21 cellular contexts compared by ENCODE assay signal in the genomic region with DNA sequence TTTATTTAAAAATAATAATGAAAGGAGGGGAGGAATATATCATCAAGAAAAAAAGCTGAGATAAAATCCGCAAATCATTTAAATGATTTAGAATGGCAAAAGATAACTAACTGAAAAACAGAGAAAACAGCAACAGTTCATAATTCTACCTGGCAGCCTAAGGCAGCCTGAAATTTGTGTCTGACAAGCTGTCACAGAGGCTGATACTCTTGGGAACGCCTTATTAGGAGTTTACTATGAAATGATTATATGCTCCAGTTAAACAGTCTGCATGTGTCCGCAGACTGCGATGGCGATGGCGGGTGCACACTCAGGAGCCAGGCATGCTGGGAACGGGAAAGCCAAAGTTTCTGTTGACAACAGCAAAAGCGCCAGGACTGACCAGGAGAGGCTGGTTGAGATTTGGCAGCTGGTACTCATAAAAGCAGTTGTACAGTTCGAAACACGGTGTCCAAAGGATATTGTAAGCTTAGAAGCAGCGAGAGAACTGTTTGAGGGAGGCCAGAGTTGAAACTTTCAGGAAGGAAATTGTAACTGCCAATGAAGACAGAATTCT.
A peak's percentile ranks its signal among the peaks of the same experiment; 100 is the strongest.
DNase-seq lines count a peak whose midpoint lies in the region; ATAC-seq and TF ChIP-seq lines count a peak whose summit lies in the region.
"Had no signal": no experiment of that assay in that cellular context is flagged by ENCODE, and none has a peak within 500 bp of the region (broad histone marks: within the 10 kb centered on the region; RNA-seq: fewer than 3 reads in every experiment).

No MANE protein-coding gene starts in this region.

- no peak overlapping the region for H3K4me3 Mint-ChIP-seq in WTC11
- H3K4me3 Mint-ChIP-seq: HFFc6, IgD-negative memory B cell had no signal

- no peak for TF ChIP-seq CTCF in left ventricle myocardium inferior (IDR thresholded peaks at IDR 0.05; ENCODE audit: borderline replicate concordance)
- TF ChIP-seq CTCF in right atrium auricular region (IDR thresholded peaks at IDR 0.05) = no peak
- TF ChIP-seq CTCF in WTC11 (IDR thresholded peaks at IDR 0.05) = no peak

- CTCF ChIA-PET in WTC11 (lab: Charles Lee) = interaction anchor here (1.4 kb wide), 1 partner anchor 155 kb away, joined by 3 read pairs; no protein-coding TSS in a partner anchor

- intact Hi-C loops in left ventricle myocardium inferior (cut with micrococcal nuclease) = no loop called here
- intact Hi-C loops in head of caudate nucleus (cut with DNase I) = no loop called here

- DNase-seq in left ventricle myocardium inferior = no peak
- no peak for DNase-seq in right atrium auricular region (ENCODE audit: low spot score)
- DNase-seq in left kidney (ENCODE audit: low read depth, low spot score) = peak; percentile 32
- no peak for DNase-seq in COR-L47 (lab: John Stamatoyannopoulos, UW)
- DNase-seq in head of caudate nucleus = no peak
- no peak for DNase-seq in WTC11 (ENCODE audit: low spot score)
- DNase-seq: 8988T, DMS153, GOT3, HFFc6, MM.1S, NCI-H2029 treated with DMSO at 0.1 percent for 48 hours, NCI-H446 treated with DMSO at 0.1 percent for 48 hours, SHP77 had no signal

- H3K36me3 ChIP-seq in left ventricle myocardium inferior (no peaks in the 10 kb centered on the region), right atrium auricular region (no peaks in the 10 kb centered on the region), rectal smooth muscle tissue (ENCODE audit: control insufficient read depth, insufficient read depth, low read length) (no peaks in the 10 kb centered on the region)
- H3K36me3 ChIP-seq: HAP-1 had no signal

- POLR2A ChIA-PET in WTC11 (lab: Charles Lee) = no interaction called here

- H3K9ac ChIP-seq in rectal smooth muscle tissue (ENCODE audit: low read length) = no peak overlapping the region
- H3K9ac ChIP-seq: KMS-11 had no signal

- H3K4me1 ChIP-seq in left ventricle myocardium inferior (peaks cover 10% of the 10 kb centered on the region), right atrium auricular region (no peaks in the 10 kb centered on the region), rectal smooth muscle tissue (ENCODE audit: control insufficient read depth, insufficient read depth, low read length) (peaks cover 2% of the 10 kb centered on the region)
- H3K4me1 ChIP-seq: HAP-1 had no signal

- H3K27me3 ChIP-seq in left ventricle myocardium inferior (ENCODE audit: low read depth) = no peaks in the 10 kb centered on the region
- H3K27me3 ChIP-seq in right atrium auricular region = no peaks in the 10 kb centered on the region
- H3K27me3 ChIP-seq in rectal smooth muscle tissue (ENCODE audit: control insufficient read depth, insufficient read depth, low read length) = no peaks in the 10 kb centered on the region

- no peak overlapping the region for H3K4me3 ChIP-seq in left ventricle myocardium inferior
- H3K4me3 ChIP-seq in right atrium auricular region = no peak overlapping the region
- H3K4me3 ChIP-seq in rectal smooth muscle tissue (ENCODE audit: low read length) = no peak overlapping the region
- H3K4me3 ChIP-seq: HAP-1 had no signal

- H3K27me3 Mint-ChIP-seq in WTC11 (ENCODE audit: low read depth) = no peaks in the 10 kb centered on the region; the same call in 1 of the 2 replicates
- H3K27me3 Mint-ChIP-seq: IgD-negative memory B cell had no signal

- peak overlapping the region; percentile 21 for H3K27ac ChIP-seq in left ventricle myocardium inferior (replicated peaks)
- no peak overlapping the region for H3K27ac ChIP-seq in right atrium auricular region
- H3K27ac ChIP-seq in rectal smooth muscle tissue (ENCODE audit: low read depth, low read length) = peak overlapping the region; percentile 66
- H3K27ac ChIP-seq: KMS-11, RWPE1 had no signal

- H3K9me3 Mint-ChIP-seq in WTC11 = peaks cover 41% of the 10 kb centered on the region

- ATAC-seq in GM21717 (IDR thresholded peaks at IDR 0.05; ENCODE audit: unreplicated experiment) (no peak), WTC11 (no peak)
- ATAC-seq: Panc1 had no signal

- no peaks in the 10 kb centered on the region for H3K4me1 Mint-ChIP-seq in WTC11
- H3K4me1 Mint-ChIP-seq: IgD-negative memory B cell had no signal

- peaks cover 20% of the 10 kb centered on the region for H3K9me3 ChIP-seq in left ventricle myocardium inferior (replicated peaks)
- peaks cover 0 to 13% of the 10 kb centered on the region in 2 donors for H3K9me3 ChIP-seq in right atrium auricular region
- H3K9me3 ChIP-seq: HAP-1 had no signal

- H3K27ac Mint-ChIP-seq in WTC11 = no peak overlapping the region
- H3K27ac Mint-ChIP-seq: HFFc6, IgD-negative memory B cell had no signal

- peaks cover 27% of the 10 kb centered on the region for H3K36me3 Mint-ChIP-seq in WTC11
- H3K36me3 Mint-ChIP-seq: IgD-negative memory B cell had no signal

TF ChIP-seq in WTC11, 78 proteins besides CTCF, POLR2A, EP300 and RAD21 (continues in another document):
- TF ChIP-seq NFATC4 (CRISPR knock-in tag; IDR thresholded peaks at IDR 0.05) = no peak
- TF ChIP-seq NFYB (CRISPR knock-in tag; conservative IDR thresholded peaks at IDR 0.05; ENCODE audit: low read depth) = no peak
- no peak for TF ChIP-seq NR2C2 (CRISPR knock-in tag; IDR thresholded peaks at IDR 0.05)
- TF ChIP-seq ZNF416 (CRISPR knock-in tag; IDR thresholded peaks at IDR 0.05) = no peak
- TF ChIP-seq ZNF671 (CRISPR knock-in tag; IDR thresholded peaks at IDR 0.05) = no peak
- TF ChIP-seq FOXJ3 (CRISPR knock-in tag; IDR thresholded peaks at IDR 0.05; ENCODE audit: borderline replicate concordance) = no peak
- TF ChIP-seq, protein P1, sequence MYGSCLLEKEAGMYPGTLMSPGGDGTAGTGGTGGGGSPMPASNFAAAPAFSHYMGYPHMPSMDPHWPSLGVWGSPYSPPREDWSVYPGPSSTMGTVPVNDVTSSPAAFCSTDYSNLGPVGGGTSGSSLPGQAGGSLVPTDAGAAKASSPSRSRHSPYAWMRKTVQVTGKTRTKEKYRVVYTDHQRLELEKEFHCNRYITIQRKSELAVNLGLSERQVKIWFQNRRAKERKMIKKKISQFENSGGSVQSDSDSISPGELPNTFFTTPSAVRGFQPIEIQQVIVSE (CRISPR knock-in tag; IDR thresholded peaks at IDR 0.05; ENCODE audit: borderline replicate concordance) = no peak
- TF ChIP-seq, protein P2, sequence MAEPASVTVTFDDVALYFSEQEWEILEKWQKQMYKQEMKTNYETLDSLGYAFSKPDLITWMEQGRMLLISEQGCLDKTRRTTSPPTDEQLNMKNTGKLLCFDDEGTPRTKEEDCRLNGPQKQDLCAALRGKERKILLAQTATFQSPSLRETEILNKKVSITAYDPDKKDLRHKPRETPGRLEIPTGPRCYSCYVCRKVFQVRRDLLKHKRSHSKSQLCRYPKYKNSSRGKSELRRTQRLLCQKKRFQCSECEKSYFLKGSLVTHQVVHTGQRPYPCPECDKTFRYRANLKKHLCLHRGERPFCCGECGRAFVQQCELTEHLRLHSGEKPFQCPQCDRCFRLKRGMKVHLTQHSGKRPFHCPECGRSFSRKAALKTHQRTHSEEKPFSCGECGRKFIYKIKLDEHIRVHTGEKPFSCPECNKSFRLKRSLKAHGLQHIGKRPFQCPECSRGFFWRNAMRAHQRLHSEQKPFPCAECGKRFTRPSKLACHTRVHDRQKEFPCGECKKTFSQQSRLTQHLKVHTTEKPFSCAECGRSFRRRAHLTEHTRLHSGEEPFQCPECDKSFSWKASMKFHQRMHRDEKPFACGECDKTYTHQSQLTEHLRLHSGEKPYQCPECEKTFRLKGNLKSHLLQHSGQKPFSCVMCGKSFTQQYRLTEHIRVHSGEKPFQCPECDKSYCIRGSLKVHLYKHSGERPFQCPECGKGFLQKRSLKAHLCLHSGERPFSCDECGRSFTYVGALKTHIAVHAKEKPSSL (CRISPR knock-in tag; conservative IDR thresholded peaks at IDR 0.05) = no peak
- no peak for TF ChIP-seq TCF7 (CRISPR knock-in tag; IDR thresholded peaks at IDR 0.05; ENCODE audit: low read depth)
- TF ChIP-seq, protein P3, sequence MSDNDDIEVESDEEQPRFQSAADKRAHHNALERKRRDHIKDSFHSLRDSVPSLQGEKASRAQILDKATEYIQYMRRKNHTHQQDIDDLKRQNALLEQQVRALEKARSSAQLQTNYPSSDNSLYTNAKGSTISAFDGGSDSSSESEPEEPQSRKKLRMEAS (CRISPR knock-in tag; IDR thresholded peaks at IDR 0.05) = no peak
- TF ChIP-seq ZNF263 (CRISPR knock-in tag; IDR thresholded peaks at IDR 0.05; ENCODE audit: low read depth) = no peak
- TF ChIP-seq, protein P4, sequence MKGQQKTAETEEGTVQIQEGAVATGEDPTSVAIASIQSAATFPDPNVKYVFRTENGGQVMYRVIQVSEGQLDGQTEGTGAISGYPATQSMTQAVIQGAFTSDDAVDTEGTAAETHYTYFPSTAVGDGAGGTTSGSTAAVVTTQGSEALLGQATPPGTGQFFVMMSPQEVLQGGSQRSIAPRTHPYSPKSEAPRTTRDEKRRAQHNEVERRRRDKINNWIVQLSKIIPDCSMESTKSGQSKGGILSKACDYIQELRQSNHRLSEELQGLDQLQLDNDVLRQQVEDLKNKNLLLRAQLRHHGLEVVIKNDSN (CRISPR knock-in tag; IDR thresholded peaks at IDR 0.05) = no peak
- TF ChIP-seq, protein P5, sequence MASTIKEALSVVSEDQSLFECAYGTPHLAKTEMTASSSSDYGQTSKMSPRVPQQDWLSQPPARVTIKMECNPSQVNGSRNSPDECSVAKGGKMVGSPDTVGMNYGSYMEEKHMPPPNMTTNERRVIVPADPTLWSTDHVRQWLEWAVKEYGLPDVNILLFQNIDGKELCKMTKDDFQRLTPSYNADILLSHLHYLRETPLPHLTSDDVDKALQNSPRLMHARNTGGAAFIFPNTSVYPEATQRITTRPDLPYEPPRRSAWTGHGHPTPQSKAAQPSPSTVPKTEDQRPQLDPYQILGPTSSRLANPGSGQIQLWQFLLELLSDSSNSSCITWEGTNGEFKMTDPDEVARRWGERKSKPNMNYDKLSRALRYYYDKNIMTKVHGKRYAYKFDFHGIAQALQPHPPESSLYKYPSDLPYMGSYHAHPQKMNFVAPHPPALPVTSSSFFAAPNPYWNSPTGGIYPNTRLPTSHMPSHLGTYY (CRISPR knock-in tag; IDR thresholded peaks at IDR 0.05) = no peak
- TF ChIP-seq ESRRA (CRISPR knock-in tag; IDR thresholded peaks at IDR 0.05; ENCODE audit: borderline replicate concordance) = no peak
- no peak for TF ChIP-seq TEAD4 (CRISPR knock-in tag; IDR thresholded peaks at IDR 0.05)
- TF ChIP-seq TEAD1 (CRISPR knock-in tag; IDR thresholded peaks at IDR 0.05) = no peak
- TF ChIP-seq CBFB (CRISPR knock-in tag; IDR thresholded peaks at IDR 0.05; ENCODE audit: low read depth) = no peak
- TF ChIP-seq ZNF317 (CRISPR knock-in tag; IDR thresholded peaks at IDR 0.05; ENCODE audit: borderline replicate concordance, low read depth) = no peak
- TF ChIP-seq GABPB1 (CRISPR knock-in tag; IDR thresholded peaks at IDR 0.05) = no peak

Comparison
In these comparisons a context has a peak if more than half of its experiments do, and no peak if none do; other contexts are left out.
1. H3K27ac ChIP-seq: peak in left ventricle myocardium inferior (single experiment) and rectal smooth muscle tissue (single experiment); none in right atrium auricular region (0 of 2).